ENCODE assay signal across 8 cellular contexts in the genomic region with DNA sequence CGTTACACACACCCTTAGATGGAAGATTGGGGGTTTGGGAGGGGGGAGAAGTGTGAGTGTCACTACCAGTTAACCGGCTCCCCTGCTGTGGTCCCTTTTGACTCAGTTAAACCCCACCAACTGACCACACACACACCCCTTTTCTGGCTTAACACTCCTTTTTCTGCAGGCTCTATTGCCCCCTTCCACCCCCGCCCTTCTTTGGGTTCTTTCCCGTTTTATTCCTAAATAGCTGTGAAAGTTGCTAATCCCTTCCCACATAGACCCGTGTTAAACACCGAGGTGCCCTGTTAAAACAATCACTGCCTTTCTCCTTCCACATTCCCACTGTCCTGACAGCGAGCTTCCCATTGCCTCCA. TPM values are rescaled to one million over a fixed set of nuclear protein-coding genes. Genes with fewer than 3 reads are reported as not detected.
DNase-seq lines count a peak whose midpoint lies in the region; TF ChIP-seq lines count a peak whose summit lies in the region.

No MANE protein-coding gene starts in this region.

- TF ChIP-seq CTCF in A673 (conservative IDR thresholded peaks at IDR 0.05; ENCODE audit: low read depth, low read length): no peak

- POLR2A ChIA-PET in A673 (lab: Charles Lee; ENCODE audit: low non-redundant PET): interaction anchor here (0.6 kb wide), 1 partner anchor 452 kb away, joined by 6 read pairs; no protein-coding TSS in a partner anchor

- H3K9ac ChIP-seq in HUES6 (ENCODE audit: low read length) (no peak overlapping the region), Karpas-422 (ENCODE audit: low read length) (no peak overlapping the region)

- H3K4me3 ChIP-seq in A673 (ENCODE audit: low read depth, low read length, poor library complexity, severe bottlenecking): peak overlapping the region; percentile 72
- peak overlapping the region; percentile 89 for H3K4me3 ChIP-seq in HUES6 (ENCODE audit: low read depth, low read length)
- peak overlapping the region; percentile 79 to 100 for H3K4me3 ChIP-seq in muscle layer of duodenum (ENCODE audit: low read depth in 1 of 2, low read length in 2 of 2)
- no peak overlapping the region for H3K4me3 ChIP-seq in Karpas-422 (ENCODE audit: low read length)

- BruUV-seq in A673 (replicated peaks; lab: Mats Ljungman, UMichigan): no TSS peak

- H3K79me2 ChIP-seq in Karpas-422 (ENCODE audit: low read length): no peaks in the 10 kb centered on the region

- H3K27me3 ChIP-seq in A673 (replicated peaks; ENCODE audit: insufficient read depth, low read depth, low read length, poor library complexity) (peaks cover 19% of the 10 kb centered on the region), HUES6 (ENCODE audit: control insufficient read depth, insufficient read depth, low read length) (peaks cover 68% of the 10 kb centered on the region), muscle layer of duodenum (ENCODE audit: low read depth, low read length) (no peaks in the 10 kb centered on the region), Karpas-422 (ENCODE audit: low read length) (no peaks in the 10 kb centered on the region)

- H3K27ac ChIP-seq in A673 (ENCODE audit: low read depth, low read length, poor library complexity, severe bottlenecking) (no peak overlapping the region), HUES6 (ENCODE audit: low read depth, low read length) (no peak overlapping the region), muscle layer of duodenum (ENCODE audit: low read length) (no peak overlapping the region), Karpas-422 (ENCODE audit: low read length) (no peak overlapping the region)

- H3K9me2 ChIP-seq in Karpas-422 (replicated peaks; ENCODE audit: insufficient read depth, low read length): no peaks in the 10 kb centered on the region

- no peaks in the 10 kb centered on the region for H4K20me1 ChIP-seq in Karpas-422 (ENCODE audit: insufficient read depth, low read depth, low read length)

- no peaks in the 10 kb centered on the region for H3K36me3 ChIP-seq in A673 (ENCODE audit: insufficient read depth, low read length, poor library complexity, severe bottlenecking)
- no peaks in the 10 kb centered on the region for H3K36me3 ChIP-seq in HUES6 (ENCODE audit: control insufficient read depth, insufficient read depth, low read length)
- H3K36me3 ChIP-seq in muscle layer of duodenum (ENCODE audit: control insufficient read depth in 1 of 2, insufficient read depth in 2 of 2, low read length in 2 of 2): no peaks in the 10 kb centered on the region
- no peaks in the 10 kb centered on the region for H3K36me3 ChIP-seq in Karpas-422 (ENCODE audit: insufficient read depth, low read length)

- peak; percentile 8 for DNase-seq in A673 (ENCODE audit: low spot score)
- peak; percentile 62 for DNase-seq in cerebellar cortex (ENCODE audit: low spot score)
- no peak for DNase-seq in NCI-H2227 treated with DMSO at 0.1 percent for 48 hours (lab: John Stamatoyannopoulos, UW)
- no peak for DNase-seq in DMS 273 treated with DMSO at 0.1 percent for 48 hours (lab: John Stamatoyannopoulos, UW)
- DNase-seq in ureter (ENCODE audit: low spot score): no peak
- no peak for DNase-seq in Karpas-422

- H3K9me3 ChIP-seq in A673 (ENCODE audit: low read depth, low read length, poor library complexity, severe bottlenecking) (no peaks in the 10 kb centered on the region), HUES6 (ENCODE audit: control insufficient read depth, insufficient read depth, low read depth, low read length) (no peaks in the 10 kb centered on the region), muscle layer of duodenum (ENCODE audit: control insufficient read depth in 1 of 2, low read length in 2 of 2) (no peaks in the 10 kb centered on the region), Karpas-422 (ENCODE audit: low read length) (no peaks in the 10 kb centered on the region)

- no peak overlapping the region for H2AFZ ChIP-seq in Karpas-422 (ENCODE audit: low read length)

- CTCF ChIA-PET in A673 (lab: Charles Lee): interaction anchor here (0.6 kb wide), 1 partner anchor 818 kb away, joined by 4 read pairs; no protein-coding TSS in a partner anchor

- H3K4me2 ChIP-seq in Karpas-422 (ENCODE audit: low read depth, low read length, poor library complexity, severe bottlenecking): no peak overlapping the region

- intact Hi-C loops in A673 (cut with micrococcal nuclease; ENCODE audit: unreplicated experiment): loop anchor here (10.0 kb wide), 3 partner anchors 819 to 1449 kb away; no protein-coding TSS in a partner anchor

- H3K4me1 ChIP-seq in A673 (ENCODE audit: insufficient read depth, low read length, poor library complexity, severe bottlenecking) (peaks cover 22% of the 10 kb centered on the region), HUES6 (ENCODE audit: control insufficient read depth, insufficient read depth, low read length) (peaks cover 10% of the 10 kb centered on the region; the same call in 1 of the 2 replicates), muscle layer of duodenum (ENCODE audit: control insufficient read depth in 1 of 2, insufficient read depth in 2 of 2, low read length in 2 of 2) (peaks cover 3% of the 10 kb centered on the region in 2 donors), Karpas-422 (ENCODE audit: low read length) (peaks cover 19% of the 10 kb centered on the region)

RNA-seq across cellular contexts. Expression of gene NR3C2, which starts 3.7 kb away (rescaled TPM):
- total RNA-seq in A673 (2021) (1.6 and 2.2 TPM in 2 replicates), ureter (31.6 TPM)
- 0.18 and 1.6 TPM in 2 replicates for total RNA-seq in Karpas-422 (2014; rRNA removed; shearing (Covaris generic); ENCODE audit: low replicate concordance)

Comparison
In these comparisons a context has a peak if more than half of its experiments do, and no peak if none do; other contexts are left out.
1. DNase-seq: peak in A673 (single experiment) and cerebellar cortex (single experiment); none in NCI-H2227 treated with DMSO at 0.1 percent for 48 hours (single experiment), DMS 273 treated with DMSO at 0.1 percent for 48 hours (single experiment), ureter (single experiment) and Karpas-422 (single experiment).
2. RNA of gene NR3C2, which starts 3.7 kb away (total RNA-seq): 31.6 TPM in ureter (single experiment); 1.6 to 2.2 TPM in A673 and 0.18 to 1.6 TPM in Karpas-422; every median in the first group is over 10 times any median in the second.